In the genomic region with DNA sequence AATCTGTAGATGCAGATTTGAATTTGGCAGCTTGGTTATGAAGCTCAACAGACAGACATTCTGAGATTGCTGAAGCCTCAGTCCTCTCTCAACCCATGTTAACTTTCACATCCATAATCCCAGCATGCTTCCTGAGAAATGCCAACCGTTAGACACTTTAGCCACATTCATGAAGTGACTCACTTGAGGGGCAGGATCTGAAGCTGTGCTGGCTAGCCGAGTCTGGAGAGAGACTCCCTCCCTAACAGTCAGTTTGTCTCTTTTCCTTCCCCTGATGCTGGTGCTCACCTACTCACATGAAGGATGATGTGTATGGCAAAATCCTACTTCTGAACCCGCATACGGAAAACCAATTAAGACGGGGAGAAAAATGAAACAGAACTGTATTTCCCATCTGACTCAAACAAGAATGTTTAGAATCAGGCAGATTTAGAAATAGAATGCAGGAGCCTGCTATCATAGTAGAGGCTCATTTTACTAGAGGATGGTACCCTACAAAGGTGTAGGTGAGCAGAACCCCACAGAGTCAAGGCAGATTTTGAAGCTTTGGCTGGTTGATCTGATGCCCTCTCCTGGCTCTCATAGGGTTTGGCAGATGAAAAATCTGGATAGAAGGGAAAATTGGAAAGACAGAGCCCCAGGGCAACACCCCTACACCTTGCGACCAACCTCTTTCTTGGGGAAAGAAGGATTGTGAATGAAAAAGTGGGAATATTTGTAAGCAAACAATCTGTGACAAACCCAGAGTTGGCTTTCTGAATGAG, we compare ENCODE assay signal across 18 cellular contexts.
A peak's percentile ranks its signal among the peaks of the same experiment; 100 is the strongest.
DNase-seq lines count a peak whose midpoint lies in the region; ATAC-seq and TF ChIP-seq lines count a peak whose summit lies in the region.
"Had no signal": no experiment of that assay in that cellular context is flagged by ENCODE, and none has a peak within 500 bp of the region (broad histone marks: within the 10 kb centered on the region; RNA-seq: fewer than 3 reads in every experiment).

No MANE protein-coding gene starts in this region.

- dilution Hi-C loops in IMR-90 (cut with HindIII; ENCODE audit: low sequenced_read_pairs, unreplicated experiment): no loop called here

- CTCF ChIA-PET in IMR-90 (lab: Yijun Ruan, JAX): interaction anchor here (0.5 to 1.3 kb wide), 3 partner anchors 20 to 272 kb away, joined by 3 read pairs; no protein-coding TSS in a partner anchor

- H3K4me3 ChIP-seq in IMR-90 (ENCODE audit: insufficient read depth, low read depth, low read length) (no peak overlapping the region), brain microvascular endothelial cell (ENCODE audit: low read depth, low read length) (no peak overlapping the region), sigmoid colon (no peak overlapping the region)
- H3K4me3 ChIP-seq: lung had no signal

- peak overlapping the region; percentile 60; the same call in 1 of the 2 replicates for H3K18ac ChIP-seq in IMR-90 (ENCODE audit: low read depth, low read length)

- H2AK5ac ChIP-seq in IMR-90 (ENCODE audit: low read depth, low read length): peak overlapping the region; percentile 41

- H4K91ac ChIP-seq in IMR-90 (ENCODE audit: insufficient read depth, low read depth, low read length): peak overlapping the region; percentile 54

- 0 out of 2 replicates have a peak, but pooled peaks have one; percentile 12 for TF ChIP-seq RAD21 in IMR-90 (IDR thresholded peaks at IDR 0.05; ENCODE audit: low read length)

- H3K9me1 ChIP-seq in IMR-90 (ENCODE audit: insufficient read depth, low read length): 0 out of 2 replicates have a peak, but pooled peaks cover 7% of the 10 kb centered on the region

- H3K4me2 ChIP-seq in IMR-90 (ENCODE audit: low read depth, low read length): peak overlapping the region; percentile 21; the same call in 1 of the 2 replicates

- peak overlapping the region; percentile 10 for H2AK9ac ChIP-seq in IMR-90 (replicated peaks; ENCODE audit: low read depth, low read length, poor library complexity)

- H2BK15ac ChIP-seq in IMR-90 (ENCODE audit: low read depth, low read length): peak overlapping the region; percentile 35; the same call in 2 of the 3 replicates

- H3K23ac ChIP-seq in IMR-90 (ENCODE audit: low read depth, low read length): peak overlapping the region; percentile 6

- H3K36me3 ChIP-seq in IMR-90 (ENCODE audit: control insufficient read depth, insufficient read depth, low read length) (no peaks in the 10 kb centered on the region), brain microvascular endothelial cell (replicated peaks) (no peaks in the 10 kb centered on the region), sigmoid colon (no peaks in the 10 kb centered on the region)

- no peaks in the 10 kb centered on the region for H4K20me1 ChIP-seq in IMR-90 (ENCODE audit: insufficient read depth, low read length)

- H3K27ac ChIP-seq in IMR-90 (ENCODE audit: insufficient read depth, low read length) (no peak overlapping the region), brain microvascular endothelial cell (no peak overlapping the region), sigmoid colon (no peak overlapping the region)
- H3K27ac ChIP-seq: C4-2B, RWPE1 had no signal

- H3K4me1 ChIP-seq in IMR-90 (ENCODE audit: control insufficient read depth, insufficient read depth, low read length) (peaks cover 14% of the 10 kb centered on the region), sigmoid colon (peaks cover 0 to 20% (median 15%) of the 10 kb centered on the region in 4 donors)

- peak; percentile 42 for DNase-seq in AG08396 (ENCODE audit: low spot score)
- peak; percentile 67 for DNase-seq in IMR-90
- DNase-seq in brain microvascular endothelial cell: peak; percentile 46
- DNase-seq in kidney glomerular epithelial cell (lab: John Stamatoyannopoulos, UW): peak; percentile 7
- DNase-seq in GOT3 (lab: John Stamatoyannopoulos, UW): no peak
- DNase-seq in sigmoid colon: no peak
- no peak for DNase-seq in activated effector memory CD4-positive, alpha-beta T cell treated with Interleukin-2 at 50 U/mL for 16 hours
- DNase-seq: activated naive CD8-positive, alpha-beta T cell treated with anti-CD3 and anti-CD28 coated beads, Interleukin-2, amount 10 ng/mL, durations not matched to agents 7 days and 5 days; GDM1; hippocampal formation; NCI-H146; NCI-H510A; occipital lobe; T1000 had no signal

- peak overlapping the region; percentile 55 for H2AFZ ChIP-seq in IMR-90 (replicated peaks; ENCODE audit: low read length, poor library complexity)

- in situ Hi-C loops in IMR-90 (cut with MboI; ENCODE audit: low sequenced_read_pairs): no loop called here
- in situ Hi-C loops in brain microvascular endothelial cell (cut with HindIII; ENCODE audit: low pct_ligation_motif_present, low sequenced_read_pairs): no loop called here

- H3K56ac ChIP-seq in IMR-90 (ENCODE audit: extremely low read depth, insufficient read depth, low read length): peak overlapping the region; percentile 30; the same call in 1 of the 2 replicates

- H4K8ac ChIP-seq in IMR-90 (ENCODE audit: low read depth in 2 of 2, low read length in 2 of 2): peak overlapping the region in 1 of 2 experiments; percentile 62; a peak in 2 of 4 replicates

- BruUV-seq in IMR-90 (replicated peaks; lab: Mats Ljungman, UMichigan): no TSS peak

- intact Hi-C loops in IMR-90 (cut with micrococcal nuclease) (loop anchor here (2.0 kb wide), 1 partner anchor 161 kb away; no protein-coding TSS in a partner anchor), sigmoid colon (cut with DNase I) (loop anchor here (5.0 kb wide), 1 partner anchor 152 kb away; a partner anchor contains a TSS)

- peak overlapping the region; percentile 21; the same call in 1 of the 2 replicates for H3K9ac ChIP-seq in IMR-90 (ENCODE audit: low read depth, low read length)

- POLR2A ChIA-PET in IMR-90 (lab: Charles Lee; ENCODE audit: unreplicated experiment): interaction anchor here (0.7 kb wide), 1 partner anchor 12 kb away, joined by 3 read pairs; no protein-coding TSS in a partner anchor

- no peak for TF ChIP-seq EP300 in sigmoid colon (IDR thresholded peaks at IDR 0.05)

- peak overlapping the region; percentile 7; the same call in 1 of the 2 replicates for H4K5ac ChIP-seq in IMR-90 (ENCODE audit: low read depth, low read length)

- H3K27me3 ChIP-seq in IMR-90 (ENCODE audit: control insufficient read depth, insufficient read depth, low read length) (no peaks in the 10 kb centered on the region), brain microvascular endothelial cell (replicated peaks) (no peaks in the 10 kb centered on the region), sigmoid colon (no peaks in the 10 kb centered on the region)

- H3K4ac ChIP-seq in IMR-90 (ENCODE audit: low read depth, low read length): peak overlapping the region; percentile 61

- peak; percentile 83 for ATAC-seq in IMR-90 (ENCODE audit: low read depth)
- no peak for ATAC-seq in GM19467 (IDR thresholded peaks at IDR 0.05; ENCODE audit: unreplicated experiment)

- H3K79me1 ChIP-seq in IMR-90 (ENCODE audit: low read depth in 1 of 2, low read length in 2 of 2): peaks cover 0 to 3% of the 10 kb centered on the region in 2 experiments; a peak in 1 of 4 replicates

- peak overlapping the region; percentile 17 for H3K14ac ChIP-seq in IMR-90 (replicated peaks; ENCODE audit: low read depth, low read length)

- no peaks in the 10 kb centered on the region for H3K9me3 ChIP-seq in IMR-90 (ENCODE audit: control insufficient read depth, insufficient read depth, low read length)
- H3K9me3 ChIP-seq in sigmoid colon: no peaks in the 10 kb centered on the region

- peak overlapping the region; percentile 11 for H2BK5ac ChIP-seq in IMR-90 (ENCODE audit: low read depth, low read length, poor library complexity, severe bottlenecking)

- H2BK20ac ChIP-seq in IMR-90 (ENCODE audit: low read depth, low read length): peak overlapping the region; percentile 69; the same call in 1 of the 2 replicates

- WGBS in IMR-90 (ENCODE audit: extremely low coverage in 2 of 2, insufficient read length in 1 of 2), 2 experiments: 0% methylated on average over 1 of the region's 6 CpGs; no CpG with 5 or more reads in 1 of the 2 experiments
- 93 to 97% methylated on average over 6 of the region's 6 CpGs for WGBS in sigmoid colon, 2 donors

- H2BK120ac ChIP-seq in IMR-90 (ENCODE audit: low read depth, low read length): peak overlapping the region; percentile 72

- 0 out of 2 replicates have a peak, but pooled peaks have one; percentile 14 for TF ChIP-seq CTCF in IMR-90 (conservative IDR thresholded peaks at IDR 0.05; ENCODE audit: low read depth, low read length)
- peak; percentile 40 for TF ChIP-seq CTCF in brain microvascular endothelial cell (IDR thresholded peaks at IDR 0.05; ENCODE audit: low read depth, low read length, missing control alignments)
- TF ChIP-seq CTCF in sigmoid colon (IDR thresholded peaks at IDR 0.05): no peak

- TF ChIP-seq POLR2A in IMR-90 (IDR thresholded peaks at IDR 0.05; ENCODE audit: low read depth, low read length) (no peak), sigmoid colon (IDR thresholded peaks at IDR 0.05) (no peak)

TF ChIP-seq in IMR-90, 13 proteins besides CTCF, POLR2A, EP300 and RAD21:
- 0 out of 2 replicates have a peak, but pooled peaks have one; percentile 34 for TF ChIP-seq FOS (IDR thresholded peaks at IDR 0.05; ENCODE audit: low read depth, low read length)
- TF ChIP-seq MXI1 (IDR thresholded peaks at IDR 0.05; ENCODE audit: borderline replicate concordance, low read depth, low read length): no peak
- TF ChIP-seq NFE2L2 (IDR thresholded peaks at IDR 0.05; ENCODE audit: low read depth, low read length): no peak
- TF ChIP-seq RCOR1 (IDR thresholded peaks at IDR 0.05; ENCODE audit: insufficient replicate concordance, low read length): no peak
- no peak for TF ChIP-seq MAZ (IDR thresholded peaks at IDR 0.05; ENCODE audit: borderline replicate concordance, low read depth, low read length)
- TF ChIP-seq RFX5 (IDR thresholded peaks at IDR 0.05; ENCODE audit: low read depth, low read length): no peak
- TF ChIP-seq CEBPB (IDR thresholded peaks at IDR 0.05; ENCODE audit: low read depth, low read length): no peak
- TF ChIP-seq SMC3 (IDR thresholded peaks at IDR 0.05; ENCODE audit: low read depth, low read length): 0 out of 2 replicates have a peak, but pooled peaks have one; percentile 17

Comparison
In these comparisons a context has a peak if more than half of its experiments do, and no peak if none do; other contexts are left out.
1. DNase-seq: peak in AG08396 (single experiment), IMR-90 (single experiment), brain microvascular endothelial cell (single experiment) and kidney glomerular epithelial cell (single experiment); none in GOT3 (single experiment), sigmoid colon (single experiment) and activated effector memory CD4-positive, alpha-beta T cell treated with Interleukin-2 at 50 U/mL for 16 hours (single experiment).
2. CTCF ChIP-seq: peak in IMR-90 (single experiment) and brain microvascular endothelial cell (single experiment); none in sigmoid colon (0 of 4).